17 cellular contexts compared by ENCODE assay signal in the genomic region with DNA sequence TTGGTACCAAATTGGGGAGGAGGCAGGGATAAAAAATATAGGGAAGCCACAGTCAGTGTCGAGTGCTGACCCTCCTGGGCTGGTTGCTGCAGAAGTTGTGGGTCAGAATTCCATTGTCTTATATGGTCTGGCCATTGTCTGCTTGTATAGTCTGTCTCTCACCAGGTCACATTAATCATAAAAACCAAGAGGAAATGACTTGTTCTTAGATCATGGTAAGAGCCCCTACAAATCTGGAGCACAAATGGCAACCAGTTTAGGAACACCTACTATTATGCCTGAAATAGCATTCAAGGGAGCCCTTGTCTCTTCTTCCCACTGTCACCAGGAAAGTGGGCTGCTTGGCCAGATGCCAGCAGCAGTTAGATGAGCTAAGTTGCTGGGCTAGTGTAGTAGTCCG.
DNase-seq lines count a peak whose midpoint lies in the region; ATAC-seq, FAIRE-seq and TF ChIP-seq lines count a peak whose summit lies in the region.
"Had no signal": no experiment of that assay in that cellular context is flagged by ENCODE, and none has a peak within 500 bp of the region (broad histone marks: within the 10 kb centered on the region; RNA-seq: fewer than 3 reads in every experiment).

No MANE protein-coding gene starts in this region.

- peak overlapping the region; percentile 99; the same call in 1 of the 2 replicates for H2BK5ac ChIP-seq in H1 (ENCODE audit: low read depth, low read length)

- no peak overlapping the region for H3K4me3 Mint-ChIP-seq in GM23338
- H3K4me3 Mint-ChIP-seq in osteocyte (ENCODE audit: unreplicated experiment) = no peak overlapping the region

- peaks cover 15% of the 10 kb centered on the region for H3K36me3 Mint-ChIP-seq in GM23338 (ENCODE audit: low read depth)
- no peaks in the 10 kb centered on the region for H3K36me3 Mint-ChIP-seq in osteocyte (ENCODE audit: unreplicated experiment)
- H3K36me3 Mint-ChIP-seq: CD14-positive monocyte had no signal

- TF ChIP-seq CTCF in GM23338 (conservative IDR thresholded peaks at IDR 0.05; ENCODE audit: low read depth in 2 of 2) = no peak
- no peak for TF ChIP-seq CTCF in H1 (IDR thresholded peaks at IDR 0.05; ENCODE audit: control extremely low read depth in 1 of 3, insufficient read depth in 1 of 3, low read depth in 1 of 3, low read length in 3 of 3)
- no peak for TF ChIP-seq CTCF in osteocyte (IDR thresholded peaks at IDR 0.05)

- peak overlapping the region; percentile 88 for H4K5ac ChIP-seq in H1 (ENCODE audit: insufficient read length, low read depth, low read length)

- no peak for ATAC-seq in GM23338

- H2AFZ ChIP-seq in GM23338 = no peak overlapping the region
- H2AFZ ChIP-seq in H1 (ENCODE audit: low read length) = no peak overlapping the region

- peaks cover 12% of the 10 kb centered on the region for H3K9me2 ChIP-seq in GM23338 (ENCODE audit: insufficient read depth)

- 92% methylated on average over 2 of the region's 2 CpGs for WGBS in HUES64
- WGBS in H1 (ENCODE audit: extremely low coverage in 1 of 2, insufficient coverage in 1 of 2, insufficient read length in 1 of 2, insufficient replicate concordance in 2 of 2, low coverage in 1 of 2, low lambda C conversion rate in 2 of 2, missing lambda C conversion rate in 1 of 2), 2 experiments = 93% methylated on average over 2 of the region's 2 CpGs; no CpG with 5 or more reads in 1 of the 2 experiments

- H3K9me3 ChIP-seq in HUES64 (ENCODE audit: insufficient read depth, low read depth, low read length) = no peaks in the 10 kb centered on the region
- peaks cover 3 to 5% of the 10 kb centered on the region in 2 experiments; a peak in 1 of 4 replicates for H3K9me3 ChIP-seq in H1 (ENCODE audit: insufficient read depth in 2 of 2, low read depth in 1 of 2, low read length in 1 of 2)
- H3K9me3 ChIP-seq: SJCRH30 had no signal

- H3K4me2 ChIP-seq in GM23338 (0 out of 2 replicates have a peak overlapping the region, but pooled peaks have one; percentile 5), H1 (ENCODE audit: insufficient read depth in 1 of 2, low read depth in 2 of 2, low read length in 2 of 2) (no peak overlapping the region)

- H3F3A ChIP-seq in GM23338 (replicated peaks; ENCODE audit: low read depth) = 0 out of 2 replicates have a peak, but pooled peaks cover 3% of the 10 kb centered on the region

- no peaks in the 10 kb centered on the region for H4K20me1 ChIP-seq in GM23338 (replicated peaks; ENCODE audit: insufficient read depth)
- no peaks in the 10 kb centered on the region for H4K20me1 ChIP-seq in H1 (replicated peaks in 1 of 2; ENCODE audit: control insufficient read depth in 1 of 2, insufficient read depth in 2 of 2, low read length in 2 of 2)

- TF ChIP-seq EP300 in H1 (IDR thresholded peaks at IDR 0.05; ENCODE audit: borderline replicate concordance in 1 of 2, low read depth in 2 of 2, low read length in 2 of 2) = no peak

- TF ChIP-seq RAD21 in H1 (IDR thresholded peaks at IDR 0.05 in 1 of 2, conservative IDR thresholded peaks at IDR 0.05 in 1 of 2; ENCODE audit: low read depth in 2 of 2, low read length in 2 of 2) = no peak

- peak overlapping the region; percentile 82 for H2BK12ac ChIP-seq in H1 (ENCODE audit: low read depth, low read length)

- no peak overlapping the region for H3K23ac ChIP-seq in H1 (ENCODE audit: insufficient read length)

- no peaks in the 10 kb centered on the region for H3K79me2 ChIP-seq in GM23338 (replicated peaks; ENCODE audit: insufficient read depth)
- no peaks in the 10 kb centered on the region for H3K79me2 ChIP-seq in H1 (ENCODE audit: control insufficient read depth in 1 of 2, insufficient read depth in 2 of 2, low read length in 2 of 2)

- H3K27me3 ChIP-seq in GM23338 (ENCODE audit: insufficient read depth) (no peaks in the 10 kb centered on the region), HUES64 (ENCODE audit: insufficient read depth, low read length) (no peaks in the 10 kb centered on the region), H1 (replicated peaks in 1 of 4; ENCODE audit: control insufficient read depth in 3 of 4, extremely low read depth in 1 of 4, insufficient read depth in 3 of 4, low read length in 3 of 4) (no peaks in the 10 kb centered on the region)
- H3K27me3 ChIP-seq: SJCRH30 had no signal

- H3K27ac Mint-ChIP-seq in GM23338 = no peak overlapping the region
- H3K27ac Mint-ChIP-seq in osteocyte (ENCODE audit: unreplicated experiment) = no peak overlapping the region
- H3K27ac Mint-ChIP-seq: CD14-positive monocyte had no signal

- peaks cover 23% of the 10 kb centered on the region for H3K4me1 Mint-ChIP-seq in GM23338
- H3K4me1 Mint-ChIP-seq in osteocyte (ENCODE audit: unreplicated experiment) = no peaks in the 10 kb centered on the region
- H3K4me1 Mint-ChIP-seq: CD14-positive monocyte had no signal

- H3K18ac ChIP-seq in H1 (ENCODE audit: extremely low read depth, low read length) = peak overlapping the region; percentile 84

- H3K14ac ChIP-seq in H1 (ENCODE audit: insufficient read length) = peak overlapping the region; percentile 17

- H2BK20ac ChIP-seq in H1 (ENCODE audit: low read length) = peak overlapping the region; percentile 77

- no peaks in the 10 kb centered on the region for H3K79me1 ChIP-seq in H1 (ENCODE audit: low read depth, low read length)

- H4K8ac ChIP-seq in H1 (ENCODE audit: extremely low read depth, insufficient read depth, low read length) = no peak overlapping the region

- peaks cover 16% of the 10 kb centered on the region for H3K9me3 Mint-ChIP-seq in GM23338
- peaks cover 5% of the 10 kb centered on the region for H3K9me3 Mint-ChIP-seq in osteocyte (ENCODE audit: unreplicated experiment)

- no peak overlapping the region for H3K56ac ChIP-seq in H1 (replicated peaks; ENCODE audit: insufficient read length, low read depth, low read length)

- H3K23me2 ChIP-seq in H1 (ENCODE audit: low read depth, low read length) = no peaks in the 10 kb centered on the region; the same call in 1 of the 2 replicates

- POLR2A ChIA-PET in H1 (lab: Charles Lee; ENCODE audit: partially characterized antibody) = interaction anchor here (5.4 kb wide), 1 partner anchor 25 kb away, joined by 54 read pairs; no protein-coding TSS in a partner anchor

- no peak for FAIRE-seq in H1 (lab: Jason Lieb, UNC)

- DNase-seq in GM23338 (ENCODE audit: low spot score) (no peak), H1 (ENCODE audit: low read depth in 1 of 2, low spot score in 2 of 2) (peak in 1 of 2 experiments; percentile 7), osteocyte (ENCODE audit: extremely low spot score, unreplicated experiment) (peak; percentile 49), hypothalamus (lab: John Stamatoyannopoulos, UW) (no peak), SK-N-DZ (ENCODE audit: low spot score) (no peak)
- no peak for DNase-seq in activated naive CD4-positive, alpha-beta T cell treated with Interleukin-2 at 50 U/mL for 16 hours
- DNase-seq: AML-193, DMS153, Kasumi-1, MM.1S, NCI-H1092 treated with DMSO at 0.1 percent for 48 hours, NCI-H2081 treated with DMSO at 0.1 percent for 48 hours, NCI-H345, NCI-H526 treated with DMSO at 0.1 percent for 48 hours had no signal

- H2AK5ac ChIP-seq in H1 (ENCODE audit: low read depth, low read length) = peak overlapping the region; percentile 82; the same call in 1 of the 2 replicates

- peaks cover 27% of the 10 kb centered on the region for H3K4me1 ChIP-seq in GM23338 (ENCODE audit: insufficient read depth)
- H3K4me1 ChIP-seq in HUES64 (ENCODE audit: insufficient read depth, low read length) = peaks cover 46% of the 10 kb centered on the region
- peaks cover 6 to 25% (median 22%) of the 10 kb centered on the region in 4 experiments; a peak in 5 of 7 replicates for H3K4me1 ChIP-seq in H1 (replicated peaks in 1 of 4; ENCODE audit: control insufficient read depth in 3 of 4, insufficient read depth in 4 of 4, low read length in 3 of 4)
- H3K4me1 ChIP-seq: SJCRH30 had no signal

- peak overlapping the region; percentile 97 for H4K91ac ChIP-seq in H1 (replicated peaks; ENCODE audit: insufficient read length, low read length)

- H2BK15ac ChIP-seq in H1 (ENCODE audit: low read length) = no peak overlapping the region

- H2BK120ac ChIP-seq in H1 (replicated peaks; ENCODE audit: low read depth, low read length) = peak overlapping the region; percentile 98

- H3K9ac ChIP-seq in HUES64 (ENCODE audit: low read depth, low read length) (no peak overlapping the region), H1 (replicated peaks in 1 of 4; ENCODE audit: extremely low read depth in 1 of 4, low read depth in 3 of 4, low read length in 3 of 4) (no peak overlapping the region)

- TF ChIP-seq POLR2A in H1 (IDR thresholded peaks at IDR 0.05; ENCODE audit: control extremely low read depth in 1 of 2, low read depth in 2 of 2, low read length in 2 of 2) = no peak

- peak overlapping the region; percentile 94 for H3K4ac ChIP-seq in H1 (replicated peaks; ENCODE audit: insufficient read length, low read depth, low read length)

- no peak overlapping the region for H3K4me3 ChIP-seq in GM23338
- no peak overlapping the region for H3K4me3 ChIP-seq in HUES64 (ENCODE audit: low read length)
- H3K4me3 ChIP-seq in H1 (ENCODE audit: extremely low read depth in 1 of 4, insufficient read depth in 2 of 4, low read depth in 3 of 4, low read length in 4 of 4) = no peak overlapping the region
- H3K4me3 ChIP-seq: SJCRH30 had no signal

- H3K36me3 ChIP-seq in GM23338 (ENCODE audit: insufficient read depth) = peaks cover 4% of the 10 kb centered on the region; the same call in 1 of the 2 replicates
- no peaks in the 10 kb centered on the region for H3K36me3 ChIP-seq in HUES64 (ENCODE audit: insufficient read depth, low read length)
- peaks cover 0 to 3% (median 0%) of the 10 kb centered on the region in 4 experiments; a peak in 1 of 8 replicates for H3K36me3 ChIP-seq in H1 (ENCODE audit: control insufficient read depth in 2 of 4, insufficient read depth in 4 of 4, low read length in 3 of 4)
- H3K36me3 ChIP-seq: SJCRH30 had no signal

- peak overlapping the region; percentile 97; the same call in 1 of the 2 replicates for H3K27ac ChIP-seq in GM23338 (ENCODE audit: low read depth)
- H3K27ac ChIP-seq in HUES64 (ENCODE audit: low read depth, low read length) = peak overlapping the region; percentile 95; the same call in 1 of the 2 replicates
- H3K27ac ChIP-seq in H1 (ENCODE audit: low read depth, low read length) = 0 out of 2 replicates have a peak overlapping the region, but pooled peaks have one; percentile 24
- H3K27ac ChIP-seq: SJCRH30 had no signal

- CTCF ChIA-PET in H1 (lab: Charles Lee; ENCODE audit: partially characterized antibody) = interaction anchor here (0.6 to 2.9 kb wide), 6 partner anchors 9 to 275 kb away, joined by 3 to 11 read pairs (median 4); no protein-coding TSS in a partner anchor

- H3K27me3 Mint-ChIP-seq in GM23338 (ENCODE audit: insufficient read depth, low read depth, poor library complexity) = peaks cover 8% of the 10 kb centered on the region
- H3K27me3 Mint-ChIP-seq in osteocyte (ENCODE audit: unreplicated experiment) = peaks cover 13% of the 10 kb centered on the region

TF ChIP-seq in GM23338, 12 proteins besides CTCF, POLR2A, EP300 and RAD21:
- TF ChIP-seq STAT1 (IDR thresholded peaks at IDR 0.05; ENCODE audit: unreplicated experiment) = no peak
- no peak for TF ChIP-seq ZNF114 (CRISPR knock-in tag; IDR thresholded peaks at IDR 0.05)
TF ChIP-seq in GM23338: peak in this region for 0.

TF ChIP-seq in H1, 55 proteins besides CTCF, POLR2A, EP300 and RAD21:
- no peak for TF ChIP-seq TBP (IDR thresholded peaks at IDR 0.05; ENCODE audit: low read depth, low read length)
TF ChIP-seq in H1: peak in this region for 0.

Comparison
In these comparisons a context has a peak if more than half of its experiments do, and no peak if none do; other contexts are left out.
1. H3K27ac ChIP-seq: peak in every context shown above with its lines; median percentile 97 in GM23338; 95 in HUES64; 24 in H1.